ENCODE assay signal across 1 cellular context in the genomic region with DNA sequence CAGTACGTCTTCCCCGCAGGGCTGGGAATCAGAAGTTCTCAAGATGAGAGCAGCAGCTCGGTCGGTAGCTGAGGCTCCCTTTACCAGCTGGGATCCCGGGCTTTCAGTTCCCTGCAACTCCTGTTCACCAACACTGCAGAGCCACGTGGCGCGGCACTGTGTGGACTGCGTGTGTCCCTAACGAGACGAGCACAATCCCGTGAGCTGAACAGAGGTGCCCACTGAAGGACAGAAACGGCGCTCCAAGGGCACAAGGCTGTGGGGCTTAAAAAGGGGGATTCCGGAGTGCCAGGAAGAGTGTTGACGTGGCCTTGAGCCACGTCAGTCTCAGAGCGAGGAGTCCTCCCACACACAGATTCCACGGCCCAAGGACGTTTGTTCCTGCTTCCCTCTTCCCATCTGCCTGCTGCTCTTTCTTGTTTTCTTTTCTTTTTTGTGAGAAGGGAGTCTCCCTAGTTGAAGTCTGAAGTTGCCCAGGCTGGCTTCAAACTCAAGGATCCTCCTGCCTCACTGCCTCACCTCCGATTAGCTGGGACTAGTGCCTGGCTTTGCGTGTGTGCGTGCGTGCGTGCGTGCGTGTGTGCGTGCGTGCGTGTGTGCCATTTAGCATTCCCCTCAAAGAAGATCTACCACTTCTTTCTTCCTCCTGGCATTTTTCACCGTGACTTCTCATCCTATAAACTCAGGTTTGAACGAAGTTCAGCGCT.
TF ChIP-seq lines count a peak whose summit lies in the region.

No MANE protein-coding gene starts in this region.

TF ChIP-seq in K562, 482 proteins besides CTCF, POLR2A, EP300 and RAD21:
- TF ChIP-seq MCM5 (IDR thresholded peaks at IDR 0.05; ENCODE audit: low read depth) (no peak), PML (IDR thresholded peaks at IDR 0.05; ENCODE audit: low read length) (no peak), ZNF79 (CRISPR knock-in tag; IDR thresholded peaks at IDR 0.05; ENCODE audit: low read depth) (no peak), MAFK (IDR thresholded peaks at IDR 0.05; ENCODE audit: low read length) (no peak), TBL1XR1 (IDR thresholded peaks at IDR 0.05; ENCODE audit: low read length in 2 of 2) (no peak), ZC3H8 (IDR thresholded peaks at IDR 0.05) (no peak), ARID2 (IDR thresholded peaks at IDR 0.05) (no peak), BCLAF1 (IDR thresholded peaks at IDR 0.05; ENCODE audit: borderline replicate concordance in 1 of 2, control insufficient read depth in 1 of 2, low read depth in 2 of 2, low read length in 1 of 2) (no peak)
- TF ChIP-seq, protein P1, sequence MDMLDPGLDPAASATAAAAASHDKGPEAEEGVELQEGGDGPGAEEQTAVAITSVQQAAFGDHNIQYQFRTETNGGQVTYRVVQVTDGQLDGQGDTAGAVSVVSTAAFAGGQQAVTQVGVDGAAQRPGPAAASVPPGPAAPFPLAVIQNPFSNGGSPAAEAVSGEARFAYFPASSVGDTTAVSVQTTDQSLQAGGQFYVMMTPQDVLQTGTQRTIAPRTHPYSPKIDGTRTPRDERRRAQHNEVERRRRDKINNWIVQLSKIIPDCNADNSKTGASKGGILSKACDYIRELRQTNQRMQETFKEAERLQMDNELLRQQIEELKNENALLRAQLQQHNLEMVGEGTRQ (CRISPR knock-in tag; IDR thresholded peaks at IDR 0.05) = no peak
- TF ChIP-seq, protein P2, sequence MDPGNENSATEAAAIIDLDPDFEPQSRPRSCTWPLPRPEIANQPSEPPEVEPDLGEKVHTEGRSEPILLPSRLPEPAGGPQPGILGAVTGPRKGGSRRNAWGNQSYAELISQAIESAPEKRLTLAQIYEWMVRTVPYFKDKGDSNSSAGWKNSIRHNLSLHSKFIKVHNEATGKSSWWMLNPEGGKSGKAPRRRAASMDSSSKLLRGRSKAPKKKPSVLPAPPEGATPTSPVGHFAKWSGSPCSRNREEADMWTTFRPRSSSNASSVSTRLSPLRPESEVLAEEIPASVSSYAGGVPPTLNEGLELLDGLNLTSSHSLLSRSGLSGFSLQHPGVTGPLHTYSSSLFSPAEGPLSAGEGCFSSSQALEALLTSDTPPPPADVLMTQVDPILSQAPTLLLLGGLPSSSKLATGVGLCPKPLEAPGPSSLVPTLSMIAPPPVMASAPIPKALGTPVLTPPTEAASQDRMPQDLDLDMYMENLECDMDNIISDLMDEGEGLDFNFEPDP (CRISPR knock-in tag; IDR thresholded peaks at IDR 0.05) = no peak
TF ChIP-seq in K562: peak in this region for 0.
